Comparison of ENCODE assay signal across 8 cellular contexts in the genomic region with DNA sequence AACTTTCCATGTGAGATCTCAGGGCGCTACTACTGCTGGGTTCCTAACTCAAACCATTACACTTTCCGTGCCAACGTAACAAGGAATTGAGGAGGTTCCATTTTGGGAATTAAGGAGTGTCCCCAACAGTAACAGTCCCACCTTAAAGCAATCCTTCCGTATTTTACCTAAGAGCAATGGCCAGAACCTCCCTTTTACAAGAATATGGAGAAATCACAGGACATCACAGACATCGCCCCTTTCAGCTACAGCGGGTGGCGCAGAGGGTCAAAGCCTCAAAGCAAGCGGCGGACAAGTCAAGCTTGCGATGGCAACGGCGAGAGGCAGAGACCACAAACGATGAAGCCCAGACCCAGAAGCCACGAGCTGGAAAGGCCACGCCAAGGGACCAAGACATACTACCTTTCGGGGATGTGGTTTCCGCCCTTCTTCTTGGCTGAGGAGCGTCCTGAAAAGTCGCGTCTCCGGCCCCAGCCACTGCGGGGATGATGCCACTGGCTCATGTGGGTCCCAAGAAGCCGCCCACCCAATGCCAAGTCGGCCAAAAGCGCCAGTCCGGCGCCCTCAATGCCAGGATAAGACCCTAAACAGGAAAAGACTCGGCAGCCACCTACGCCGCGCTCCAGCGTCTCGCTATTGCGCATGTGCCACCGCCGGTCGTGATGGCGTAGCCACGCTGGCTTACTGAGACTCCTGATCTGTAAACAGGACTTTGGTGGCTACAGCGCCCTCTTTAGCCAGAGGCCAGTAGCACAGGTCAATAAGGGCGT. TPM values are rescaled to one million over a fixed set of nuclear protein-coding genes. Genes with fewer than 3 reads are reported as not detected.
A peak's percentile ranks its signal among the peaks of the same experiment; 100 is the strongest.
DNase-seq lines count a peak whose midpoint lies in the region; ATAC-seq and TF ChIP-seq lines count a peak whose summit lies in the region.

DUSP11 (minus strand) TSS at position 632 of the 770 bp plus-strand sequence; CDS start at position 503, 129 bp downstream.

- no peaks in the 10 kb centered on the region; the same call in 1 of the 2 replicates for H3K9me3 ChIP-seq in AG04450 (ENCODE audit: control insufficient read depth, insufficient read depth, low read length)

- POLR2A ChIA-PET in AG04450 (lab: Yijun Ruan, JAX) = interaction anchor here (0.6 kb wide), 1 partner anchor 253 kb away, joined by 3 read pairs; no protein-coding TSS in a partner anchor

- H3K4me3 ChIP-seq in AG04450 (ENCODE audit: low read depth, low read length) (peak within 1 kb of the TSS; percentile 100), WI38 (ENCODE audit: low read depth, low read length) (peak within 1 kb of the TSS; percentile 100), cardiac fibroblast (replicated peaks in 1 of 2; ENCODE audit: low read depth in 2 of 2, low read length in 2 of 2) (peak within 1 kb of the TSS; percentile 95 to 98)

- TF ChIP-seq CTCF in AG04450 (IDR thresholded peaks at IDR 0.05; ENCODE audit: low read depth, low read length) = peak; percentile 98
- peak; percentile 91 for TF ChIP-seq CTCF in WI38 (IDR thresholded peaks at IDR 0.05; ENCODE audit: low read depth, low read length)
- peak; percentile 96 for TF ChIP-seq CTCF in cardiac fibroblast (IDR thresholded peaks at IDR 0.05; ENCODE audit: low read depth, low read length)

- ATAC-seq in GM18870 (IDR thresholded peaks at IDR 0.05; ENCODE audit: unreplicated experiment) = peak; percentile 96
- ATAC-seq in HG03139 (IDR thresholded peaks at IDR 0.05; ENCODE audit: unreplicated experiment) = peak; percentile 98

- peak; percentile 87 for DNase-seq in AG04450 (ENCODE audit: low read depth, low spot score)
- peak; percentile 97 for DNase-seq in NCI-H2227 (lab: John Stamatoyannopoulos, UW; ENCODE audit: unreplicated experiment)
- DNase-seq in cardiac fibroblast (ENCODE audit: low read depth in 2 of 2) = peak; percentile 95 to 97
- peak; percentile 98 for DNase-seq in inferior parietal cortex (ENCODE audit: extremely low spot score)
- DNase-seq in stimulated activated CD4-positive, alpha-beta T cell treated with anti-CD3 and anti-CD28 coated beads, Interleukin-12 subunit alpha, Interleukin-12 subunit beta, amount 100 ng/mL, for 24 hours (ENCODE audit: low read depth in 2 of 2) = peak; percentile 91 to 98

- H3K27me3 ChIP-seq in AG04450 (ENCODE audit: control insufficient read depth, insufficient read depth, low read length) = no peaks in the 10 kb centered on the region

- CTCF ChIA-PET in AG04450 (lab: Charles Lee) = interaction anchor here (0.7 kb wide), 1 partner anchor 16 kb away, joined by 3 read pairs; no protein-coding TSS in a partner anchor

- peak within 1 kb of the TSS; percentile 89 for H3K27ac ChIP-seq in AG04450 (ENCODE audit: low read depth, low read length)

RNA-seq across cellular contexts. Expression of gene DUSP11, which starts in this region (rescaled TPM):
- polyA plus RNA-seq in AG04450 (2011; rRNA removed) = 33.2 and 45.2 TPM in 2 replicates
- polyA minus RNA-seq in AG04450 (2011; rRNA and poly(A)+ RNA removed) = 11.5 and 13.2 TPM in 2 replicates

Comparison
In these comparisons a context has a peak if more than half of its experiments do, and no peak if none do; other contexts are left out.
1. Peak in every context shown above with its lines: DNase-seq, ATAC-seq, H3K4me3 ChIP-seq and H3K27ac ChIP-seq.